In the genomic region with DNA sequence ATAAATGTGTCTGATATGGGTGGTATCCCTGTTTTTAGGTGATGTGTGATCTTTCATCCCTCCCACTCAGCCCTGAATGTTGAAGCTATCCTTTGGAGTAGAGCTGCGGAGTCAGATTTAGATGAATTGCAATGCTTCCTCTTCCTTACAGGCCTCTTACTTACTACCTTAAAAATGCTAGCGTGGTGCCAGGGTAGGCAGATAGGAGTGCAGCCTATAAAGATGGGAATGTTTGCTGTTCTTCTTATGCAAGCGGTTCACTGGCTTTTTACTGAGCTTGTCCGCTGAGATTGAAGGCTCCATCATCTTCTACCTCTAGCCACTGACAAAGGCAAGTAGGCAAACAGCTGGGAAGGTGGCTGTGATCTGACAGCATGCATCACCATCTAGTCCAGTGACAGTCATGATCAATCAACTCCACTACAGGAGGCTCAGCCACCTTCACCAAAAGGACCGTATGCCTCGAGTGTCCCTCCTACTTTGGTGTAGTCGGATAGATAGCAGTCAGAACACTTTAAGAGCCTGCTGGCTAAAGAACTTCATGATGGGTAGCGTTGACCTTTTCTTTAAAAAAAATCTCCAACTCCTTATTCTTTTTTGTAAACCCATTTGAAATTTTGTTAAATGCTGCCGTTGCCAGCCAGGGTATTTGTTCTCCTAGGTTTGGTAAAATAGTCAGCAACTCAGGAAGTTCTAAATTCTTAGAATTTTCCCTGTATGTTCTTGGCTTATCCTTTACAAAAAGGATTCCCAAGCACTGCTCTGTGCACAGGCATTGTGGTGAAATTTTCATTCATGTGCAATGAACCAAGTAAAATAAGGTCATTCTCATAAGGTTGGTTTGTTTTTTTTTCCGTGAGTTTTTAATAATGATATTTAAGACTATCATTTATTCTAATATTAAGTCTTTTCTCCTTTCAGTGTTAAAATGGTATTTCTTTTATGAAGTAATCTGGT, we compare ENCODE assay signal across 21 cellular contexts.
DNase-seq lines count a peak whose midpoint lies in the region; ATAC-seq and TF ChIP-seq lines count a peak whose summit lies in the region.
"Had no signal": no experiment of that assay in that cellular context is flagged by ENCODE, and none has a peak within 500 bp of the region (broad histone marks: within the 10 kb centered on the region; RNA-seq: fewer than 3 reads in every experiment).

No MANE protein-coding gene starts in this region.

- peaks cover 27% of the 10 kb centered on the region for H3K36me3 Mint-ChIP-seq in osteocyte (ENCODE audit: unreplicated experiment)

- H3K9me3 ChIP-seq in right atrium auricular region, result no peaks in the 10 kb centered on the region
- H3K9me3 ChIP-seq: ovary, upper lobe of right lung had no signal

- DNase-seq in right atrium auricular region (ENCODE audit: low spot score) (peak; percentile 16), left cardiac atrium (no peak), islet precursor cell (peak; percentile 21), osteocyte (ENCODE audit: extremely low spot score, unreplicated experiment) (no peak), NCI-H187 treated with DMSO at 0.1 percent for 48 hours (lab: John Stamatoyannopoulos, UW) (no peak), nucleus accumbens (lab: John Stamatoyannopoulos, UW) (no peak)
- DNase-seq: activated CD4-positive, alpha-beta T cell treated with anti-CD3 and anti-CD28 coated beads, Interleukin-2, amount 50 U/mL, for 48 hours; activated naive CD4-positive, alpha-beta T cell treated with anti-CD3 and anti-CD28 coated beads, Interleukin-2, amount 50 U/mL, for 16 hours; activated T-cell treated with anti-CD3 and anti-CD28 coated beads, Interleukin-2, amount 50 U/mL, for 1 hour; DMS53; H7; Karpas-422; NCI-H1092 treated with DMSO at 0.1 percent for 48 hours; NCI-H2171 treated with DMSO at 0.1 percent for 48 hours; ovary; stimulated activated naive B cell treated with anti-CD40 and anti-IgM and Interleukin-4, amounts not matched to agents 10 μg/mL and 1 μg/mL and 100 μg/mL, for 72 hours; T-helper 1 cell; upper lobe of right lung had no signal

- H3K27ac Mint-ChIP-seq in osteocyte (ENCODE audit: unreplicated experiment), result peak overlapping the region; percentile 87
- H3K27ac Mint-ChIP-seq: stimulated activated naive B cell treated with anti-CD40 and anti-IgM and Interleukin-4, amounts not matched to agents 10 μg/mL and 1 μg/mL and 100 μg/mL, for 72 hours had no signal

- intact Hi-C loops in left cardiac atrium (cut with DNase I), result no loop called here

- H3K27ac ChIP-seq in right atrium auricular region, result peak overlapping the region; percentile 71 to 75
- H3K27ac ChIP-seq: ovary, upper lobe of right lung had no signal

- no peaks in the 10 kb centered on the region for H3K27me3 Mint-ChIP-seq in osteocyte (ENCODE audit: unreplicated experiment)
- H3K27me3 Mint-ChIP-seq: stimulated activated naive B cell treated with anti-CD40 and anti-IgM and Interleukin-4, amounts not matched to agents 10 μg/mL and 1 μg/mL and 100 μg/mL, for 72 hours had no signal

- H3K4me1 Mint-ChIP-seq in osteocyte (ENCODE audit: unreplicated experiment), result peaks cover 46% of the 10 kb centered on the region

- no peaks in the 10 kb centered on the region for H3K9me3 Mint-ChIP-seq in osteocyte (ENCODE audit: unreplicated experiment)
- H3K9me3 Mint-ChIP-seq: stimulated activated naive B cell treated with anti-CD40 and anti-IgM and Interleukin-4, amounts not matched to agents 10 μg/mL and 1 μg/mL and 100 μg/mL, for 72 hours had no signal

- H3K36me3 ChIP-seq in right atrium auricular region, result no peaks in the 10 kb centered on the region
- H3K36me3 ChIP-seq: ovary had no signal

- peaks cover 0 to 12% of the 10 kb centered on the region in 2 donors for H3K4me1 ChIP-seq in right atrium auricular region
- H3K4me1 ChIP-seq: upper lobe of right lung had no signal

- ATAC-seq in left cardiac atrium (no peak), GM21526 (IDR thresholded peaks at IDR 0.05; ENCODE audit: low FRiP score, unreplicated experiment) (no peak), GM19455 (IDR thresholded peaks at IDR 0.05; ENCODE audit: unreplicated experiment) (no peak)
- ATAC-seq: stimulated activated naive B cell treated with anti-CD40 and anti-IgM and Interleukin-4, amounts not matched to agents 10 μg/mL and 1 μg/mL and 100 μg/mL, for 72 hours; upper lobe of right lung had no signal

- no peak overlapping the region for H3K4me3 ChIP-seq in right atrium auricular region
- H3K4me3 ChIP-seq: dorsolateral prefrontal cortex, ovary, upper lobe of right lung had no signal

- no peaks in the 10 kb centered on the region for H3K27me3 ChIP-seq in right atrium auricular region
- H3K27me3 ChIP-seq: dorsolateral prefrontal cortex, ovary, upper lobe of right lung had no signal

- no peak overlapping the region for H3K4me3 Mint-ChIP-seq in osteocyte (ENCODE audit: unreplicated experiment)
- H3K4me3 Mint-ChIP-seq: stimulated activated naive B cell treated with anti-CD40 and anti-IgM and Interleukin-4, amounts not matched to agents 10 μg/mL and 1 μg/mL and 100 μg/mL, for 72 hours had no signal

- TF ChIP-seq CTCF in right atrium auricular region (IDR thresholded peaks at IDR 0.05) (no peak), osteocyte (IDR thresholded peaks at IDR 0.05) (no peak)

Comparison
In these comparisons a context has a peak if more than half of its experiments do, and no peak if none do; other contexts are left out.
1. DNase-seq: peak in right atrium auricular region (single experiment) and islet precursor cell (single experiment); none in left cardiac atrium (single experiment), osteocyte (single experiment), NCI-H187 treated with DMSO at 0.1 percent for 48 hours (single experiment) and nucleus accumbens (0 of 56).